ENCODE assay signal across 1 cellular context in genomic region chr10:124388823-124389612, GRCh38.
TF ChIP-seq lines count a peak whose summit lies in the region.

No MANE protein-coding gene starts in this region.

TF ChIP-seq in HepG2, 621 proteins besides CTCF, POLR2A, EP300 and RAD21 (continued from another document and continues in another):
- no peak for TF ChIP-seq JUN (CRISPR knock-in tag; IDR thresholded peaks at IDR 0.05)
- TF ChIP-seq TBP (CRISPR knock-in tag; IDR thresholded peaks at IDR 0.05), result no peak
- no peak for TF ChIP-seq NCOA1 (CRISPR knock-in tag; IDR thresholded peaks at IDR 0.05)
- TF ChIP-seq TRIM22 (IDR thresholded peaks at IDR 0.05), result no peak
- TF ChIP-seq DDIT3 (CRISPR knock-in tag; IDR thresholded peaks at IDR 0.05), result no peak
- no peak for TF ChIP-seq GZF1 (CRISPR knock-in tag; IDR thresholded peaks at IDR 0.05)
- TF ChIP-seq SIN3B (IDR thresholded peaks at IDR 0.05; ENCODE audit: low read length), result no peak
- TF ChIP-seq ZNF674 (CRISPR knock-in tag; IDR thresholded peaks at IDR 0.05; ENCODE audit: low read depth), result no peak
- TF ChIP-seq SNAPC2 (CRISPR knock-in tag; IDR thresholded peaks at IDR 0.05), result no peak
- no peak for TF ChIP-seq EEA1 (CRISPR knock-in tag; IDR thresholded peaks at IDR 0.05; ENCODE audit: borderline replicate concordance)
- no peak for TF ChIP-seq ASH2L (IDR thresholded peaks at IDR 0.05; ENCODE audit: insufficient read length, low read depth, low read length)
- TF ChIP-seq ZNF512 (CRISPR knock-in tag; IDR thresholded peaks at IDR 0.05), result no peak
- TF ChIP-seq ZNF891 (CRISPR knock-in tag; IDR thresholded peaks at IDR 0.05), result no peak
- TF ChIP-seq ZIK1 (CRISPR knock-in tag; IDR thresholded peaks at IDR 0.05; ENCODE audit: borderline replicate concordance, low read depth), result no peak
- no peak for TF ChIP-seq HOXA7 (CRISPR knock-in tag; IDR thresholded peaks at IDR 0.05)
- TF ChIP-seq ETV6 (CRISPR knock-in tag; conservative IDR thresholded peaks at IDR 0.05), result no peak
- TF ChIP-seq MED1 (CRISPR knock-in tag; IDR thresholded peaks at IDR 0.05), result no peak
- TF ChIP-seq ZNF589 (CRISPR knock-in tag; conservative IDR thresholded peaks at IDR 0.05), result no peak
- no peak for TF ChIP-seq HNRNPUL1 (IDR thresholded peaks at IDR 0.05; ENCODE audit: low read depth, low read length)
- TF ChIP-seq RARG (CRISPR knock-in tag; IDR thresholded peaks at IDR 0.05; ENCODE audit: low read depth), result no peak
- 0 out of 2 replicates have a peak, but pooled peaks have one; percentile 31 for TF ChIP-seq ZNF567 (CRISPR knock-in tag; IDR thresholded peaks at IDR 0.05; ENCODE audit: borderline replicate concordance)
- TF ChIP-seq ZNF234 (CRISPR knock-in tag; conservative IDR thresholded peaks at IDR 0.05), result no peak
- no peak for TF ChIP-seq DBP (CRISPR knock-in tag; IDR thresholded peaks at IDR 0.05; ENCODE audit: not compliant biosample characterization)
- no peak for TF ChIP-seq SNRNP70 (IDR thresholded peaks at IDR 0.05; ENCODE audit: low read depth, low read length)
- TF ChIP-seq BORCS8-MEF2B (CRISPR knock-in tag; IDR thresholded peaks at IDR 0.05), result 0 out of 2 replicates have a peak, but pooled peaks have one; percentile 36
- 0 out of 2 replicates have a peak, but pooled peaks have one; percentile 36 for TF ChIP-seq ZC3H13 (CRISPR knock-in tag; IDR thresholded peaks at IDR 0.05)
- TF ChIP-seq ZFP90 (CRISPR knock-in tag; IDR thresholded peaks at IDR 0.05; ENCODE audit: borderline replicate concordance), result no peak
- no peak for TF ChIP-seq SNAPC5 (CRISPR knock-in tag; IDR thresholded peaks at IDR 0.05; ENCODE audit: borderline replicate concordance)
- no peak for TF ChIP-seq ZNF710 (CRISPR knock-in tag; IDR thresholded peaks at IDR 0.05; ENCODE audit: borderline replicate concordance)
- TF ChIP-seq NFE2 (CRISPR knock-in tag; IDR thresholded peaks at IDR 0.05), result no peak
- no peak for TF ChIP-seq ZNF362 (CRISPR knock-in tag; IDR thresholded peaks at IDR 0.05; ENCODE audit: borderline replicate concordance)
- TF ChIP-seq BCL3 (CRISPR knock-in tag; IDR thresholded peaks at IDR 0.05), result no peak; the same call in 1 of the 2 replicates
- TF ChIP-seq MIER3 (CRISPR knock-in tag; IDR thresholded peaks at IDR 0.05; ENCODE audit: borderline replicate concordance), result no peak
- no peak for TF ChIP-seq ZNF776 (CRISPR knock-in tag; IDR thresholded peaks at IDR 0.05)
- TF ChIP-seq NFKBIZ (CRISPR knock-in tag; IDR thresholded peaks at IDR 0.05), result no peak
- no peak for TF ChIP-seq ZBTB4 (CRISPR knock-in tag; IDR thresholded peaks at IDR 0.05; ENCODE audit: borderline replicate concordance)
- 0 out of 2 replicates have a peak, but pooled peaks have one; percentile 62 for TF ChIP-seq TOPORS (CRISPR knock-in tag; IDR thresholded peaks at IDR 0.05)
- no peak for TF ChIP-seq KDM4B (CRISPR knock-in tag; IDR thresholded peaks at IDR 0.05)
- no peak for TF ChIP-seq ZNF605 (CRISPR knock-in tag; IDR thresholded peaks at IDR 0.05)
- no peak for TF ChIP-seq HIVEP1 (CRISPR knock-in tag; IDR thresholded peaks at IDR 0.05)
- TF ChIP-seq ZNF296 (CRISPR knock-in tag; conservative IDR thresholded peaks at IDR 0.05), result no peak
- no peak for TF ChIP-seq ZNF841 (CRISPR knock-in tag; IDR thresholded peaks at IDR 0.05; ENCODE audit: borderline replicate concordance)
- 0 out of 2 replicates have a peak, but pooled peaks have one; percentile 44 for TF ChIP-seq ERF (CRISPR knock-in tag; IDR thresholded peaks at IDR 0.05)
- no peak for TF ChIP-seq JUND (CRISPR knock-in tag; IDR thresholded peaks at IDR 0.05)
- no peak for TF ChIP-seq ZBTB38 (CRISPR knock-in tag; IDR thresholded peaks at IDR 0.05)
- TF ChIP-seq CHD4 (IDR thresholded peaks at IDR 0.05; ENCODE audit: borderline replicate concordance, low read length), result no peak
- no peak for TF ChIP-seq ZMAT5 (CRISPR knock-in tag; IDR thresholded peaks at IDR 0.05; ENCODE audit: borderline replicate concordance, low read depth)
- no peak for TF ChIP-seq ZBTB42 (CRISPR knock-in tag; IDR thresholded peaks at IDR 0.05)
- TF ChIP-seq ZFP37 (CRISPR knock-in tag; IDR thresholded peaks at IDR 0.05; ENCODE audit: borderline replicate concordance), result no peak
- TF ChIP-seq ZFX (CRISPR knock-in tag; IDR thresholded peaks at IDR 0.05; ENCODE audit: low read depth), result peak; percentile 27; the same call in 1 of the 2 replicates
- no peak for TF ChIP-seq GTF2F1 (IDR thresholded peaks at IDR 0.05; ENCODE audit: low read length)
- no peak for TF ChIP-seq PHF21A (CRISPR knock-in tag; IDR thresholded peaks at IDR 0.05)
- no peak for TF ChIP-seq MYPOP (CRISPR knock-in tag; IDR thresholded peaks at IDR 0.05)
- no peak for TF ChIP-seq ZBTB2 (CRISPR knock-in tag; IDR thresholded peaks at IDR 0.05; ENCODE audit: low read depth)
- no peak for TF ChIP-seq POLR2AphosphoS2 (IDR thresholded peaks at IDR 0.05; ENCODE audit: low read depth, low read length)
- no peak for TF ChIP-seq ZNF790 (CRISPR knock-in tag; IDR thresholded peaks at IDR 0.05; ENCODE audit: borderline replicate concordance)
- no peak for TF ChIP-seq FOXJ3 (CRISPR knock-in tag; IDR thresholded peaks at IDR 0.05; ENCODE audit: borderline replicate concordance)
- TF ChIP-seq ZNF7 (CRISPR knock-in tag; IDR thresholded peaks at IDR 0.05), result no peak
- TF ChIP-seq KLF15 (CRISPR knock-in tag; IDR thresholded peaks at IDR 0.05; ENCODE audit: borderline replicate concordance), result no peak
